8 cellular contexts compared by ENCODE assay signal in genomic region chr2:30708491-30709290, GRCh38.
DNase-seq lines count a peak whose midpoint lies in the region; ATAC-seq, FAIRE-seq and TF ChIP-seq lines count a peak whose summit lies in the region.

No MANE protein-coding gene starts in this region.

- H3K4me3 ChIP-seq in Caco-2 (ENCODE audit: low read depth, low read length) (no peak overlapping the region), LNCaP clone FGC (ENCODE audit: low read depth, low read length) (no peak overlapping the region), bronchial epithelial cell (ENCODE audit: low read depth, low read length) (no peak overlapping the region)

- no peak overlapping the region for H3K27ac Mint-ChIP-seq in Caco-2 (ENCODE audit: unreplicated experiment)

- H3K36me3 Mint-ChIP-seq in Caco-2 (ENCODE audit: insufficient read depth, unreplicated experiment): no peaks in the 10 kb centered on the region

- TF ChIP-seq CTCF in Caco-2 (IDR thresholded peaks at IDR 0.05; ENCODE audit: insufficient read depth in 1 of 2, low read depth in 1 of 2, low read length in 1 of 2, severe bottlenecking in 1 of 2, unreplicated experiment in 1 of 2): peak; percentile 52 to 68
- peak; percentile 21; the same call in 1 of the 2 replicates for TF ChIP-seq CTCF in LNCaP clone FGC (IDR thresholded peaks at IDR 0.05; ENCODE audit: control insufficient read depth, extremely low read depth, insufficient read depth)
- TF ChIP-seq CTCF in bronchial epithelial cell (IDR thresholded peaks at IDR 0.05; ENCODE audit: insufficient read depth, low read length, severe bottlenecking): peak; percentile 26

- no peaks in the 10 kb centered on the region for H3K4me1 Mint-ChIP-seq in Caco-2 (ENCODE audit: low read depth, unreplicated experiment)

- DNase-seq in Caco-2 (peak in 1 of 2 experiments; percentile 23), LNCaP clone FGC (ENCODE audit: low read depth) (no peak), bronchial epithelial cell (ENCODE audit: low read depth) (no peak), lung microvascular endothelial cell (ENCODE audit: low read depth in 2 of 2) (peak; percentile 22 to 27), NCI-H1092 treated with DMSO at 0.1 percent for 48 hours (lab: John Stamatoyannopoulos, UW) (no peak), glomerular visceral epithelial cell (ENCODE audit: extremely low spot score) (no peak)
- DNase-seq in stimulated activated CD4-positive, alpha-beta T cell treated with anti-CD3 and anti-CD28 coated beads, Interleukin-1b, Interleukin-23, amount 100 ng/mL, for 48 hours: no peak

- H3K36me3 ChIP-seq in Caco-2 (ENCODE audit: control insufficient read depth, insufficient read depth, low read length) (no peaks in the 10 kb centered on the region), bronchial epithelial cell (ENCODE audit: control insufficient read depth, insufficient read depth, low read length) (no peaks in the 10 kb centered on the region)

- no peaks in the 10 kb centered on the region for H3K27me3 Mint-ChIP-seq in Caco-2 (ENCODE audit: insufficient read depth, unreplicated experiment)

- ATAC-seq in GM19463 (IDR thresholded peaks at IDR 0.05; ENCODE audit: unreplicated experiment): no peak

- BruUV-seq in Caco-2 (replicated peaks; lab: Mats Ljungman, UMichigan): no TSS peak

- FAIRE-seq in bronchial epithelial cell (lab: Jason Lieb, UNC): no peak

- no peak overlapping the region for H3K4me3 Mint-ChIP-seq in Caco-2 (ENCODE audit: unreplicated experiment)

- POLR2A ChIA-PET in Caco-2 (lab: Charles Lee): no interaction called here

- peaks cover 7% of the 10 kb centered on the region for H3K9me3 Mint-ChIP-seq in Caco-2 (ENCODE audit: unreplicated experiment)

- intact Hi-C loops in Caco-2 (cut with micrococcal nuclease; ENCODE audit: unreplicated experiment): loop anchor here (5.0 to 10.0 kb wide), 3 partner anchors 264 to 616 kb away; partner anchors contain the start of genes LBH and LCLAT1

- no peaks in the 10 kb centered on the region for H3K4me1 ChIP-seq in Caco-2

- CTCF ChIA-PET in Caco-2 (lab: Charles Lee): interaction anchor here (1.2 to 8.1 kb wide), 4 partner anchors 22 to 544 kb away, joined by 3 to 209 read pairs (median 52); no protein-coding TSS in a partner anchor

- H3K27me3 ChIP-seq in Caco-2 (replicated peaks; ENCODE audit: control insufficient read depth, insufficient read depth, low read length) (no peaks in the 10 kb centered on the region), bronchial epithelial cell (ENCODE audit: control insufficient read depth, insufficient read depth, low read length) (no peaks in the 10 kb centered on the region)

- H3K9me3 ChIP-seq in Caco-2: no peaks in the 10 kb centered on the region

Comparison
In these comparisons a context has a peak if more than half of its experiments do, and no peak if none do; other contexts are left out.
1. DNase-seq: peak in lung microvascular endothelial cell (2 of 2); none in LNCaP clone FGC (single experiment), bronchial epithelial cell (single experiment), NCI-H1092 treated with DMSO at 0.1 percent for 48 hours (single experiment), stimulated activated CD4-positive, alpha-beta T cell treated with anti-CD3 and anti-CD28 coated beads, Interleukin-1b, Interleukin-23, amount 100 ng/mL, for 48 hours (single experiment) and glomerular visceral epithelial cell (single experiment).
2. Peak in every context shown above with its lines, with median percentiles within 50 percentile points of each other: CTCF ChIP-seq.